ENCODE assay signal across 8 cellular contexts in the genomic region with DNA sequence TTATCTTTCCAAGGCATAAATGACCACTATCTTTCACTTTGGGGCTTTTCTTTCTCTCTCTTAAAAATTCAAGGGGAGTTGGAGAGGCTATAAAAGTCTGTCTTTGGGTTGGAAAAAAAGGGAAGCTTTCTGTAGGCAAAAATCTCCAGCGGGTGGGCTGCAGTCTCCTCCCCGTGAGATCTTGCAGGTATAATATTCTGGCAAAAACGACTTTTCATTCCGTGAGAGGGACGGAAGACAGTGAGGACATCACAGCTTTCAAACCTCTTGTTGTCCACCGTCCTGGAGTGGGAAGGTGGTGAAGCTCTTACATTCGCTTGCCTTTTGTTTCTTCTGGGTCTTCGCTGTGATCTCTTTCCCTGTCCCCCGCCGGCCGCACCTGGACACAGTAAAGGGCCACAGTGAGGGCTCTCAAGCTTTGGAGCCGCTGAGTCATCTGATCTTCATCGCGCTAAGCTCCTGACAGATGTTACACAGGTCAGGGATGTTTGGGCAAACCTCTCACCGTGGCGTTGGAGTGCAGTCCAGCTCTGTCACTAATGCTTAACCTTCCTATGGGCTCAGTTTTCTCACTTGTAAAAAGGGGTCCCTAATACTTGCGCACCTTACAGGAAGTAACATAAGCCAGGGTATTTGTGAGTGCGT.
A peak's percentile ranks its signal among the peaks of the same experiment; 100 is the strongest.
DNase-seq lines count a peak whose midpoint lies in the region; ATAC-seq and TF ChIP-seq lines count a peak whose summit lies in the region.

No MANE protein-coding gene starts in this region.

- peak overlapping the region; percentile 69 for H3K4me3 Mint-ChIP-seq in Calu3 (ENCODE audit: low read depth, unreplicated experiment)

- H3K27ac Mint-ChIP-seq in Calu3 (ENCODE audit: unreplicated experiment), result peak overlapping the region; percentile 43

- H3K4me1 ChIP-seq in NT2/D1 (ENCODE audit: insufficient read depth, insufficient read length) (no peaks in the 10 kb centered on the region), osteoblast (ENCODE audit: insufficient read depth, low read length) (peaks cover 6% of the 10 kb centered on the region)

- H3K27me3 Mint-ChIP-seq in Calu3 (ENCODE audit: unreplicated experiment), result no peaks in the 10 kb centered on the region

- H3K36me3 Mint-ChIP-seq in Calu3 (ENCODE audit: insufficient read depth, unreplicated experiment), result peaks cover 8% of the 10 kb centered on the region

- CTCF ChIA-PET in Calu3 (lab: Charles Lee), result interaction anchor here (0.6 to 1.2 kb wide), 3 partner anchors 24 to 1856 kb away, joined by 3 to 5 read pairs (median 4); no protein-coding TSS in a partner anchor

- TF ChIP-seq POLR2A in erythroblast (IDR thresholded peaks at IDR 0.05; ENCODE audit: low read length), result no peak

- H3K9me3 ChIP-seq in NT2/D1 (ENCODE audit: insufficient read depth, low read length), result no peaks in the 10 kb centered on the region
- H3K9me3 ChIP-seq in osteoblast (ENCODE audit: low read depth, low read length), result no peaks in the 10 kb centered on the region

- TF ChIP-seq CTCF in Calu3 (IDR thresholded peaks at IDR 0.05; ENCODE audit: unreplicated experiment) (no peak), osteoblast (IDR thresholded peaks at IDR 0.05; ENCODE audit: extremely low read depth, low read depth, low read length) (no peak)

- TSS peak; percentile 53 for BruUV-seq in Calu3 (replicated peaks; lab: Mats Ljungman, UMichigan)

- H3K9me3 Mint-ChIP-seq in Calu3 (ENCODE audit: low read depth, unreplicated experiment), result no peaks in the 10 kb centered on the region

- intact Hi-C loops in Calu3 (cut with micrococcal nuclease; ENCODE audit: unreplicated experiment), result no loop called here

- H3K4me3 ChIP-seq in NT2/D1 (ENCODE audit: insufficient read length, low read depth) (peak overlapping the region; percentile 64), osteoblast (ENCODE audit: insufficient read depth, low read length) (peak overlapping the region; percentile 79)

- no peaks in the 10 kb centered on the region for H4K20me1 ChIP-seq in osteoblast (ENCODE audit: insufficient read depth, low read length)

- H3K4me1 Mint-ChIP-seq in Calu3 (ENCODE audit: low read depth, unreplicated experiment), result no peaks in the 10 kb centered on the region

- peak overlapping the region; percentile 88 for H3K4me2 ChIP-seq in osteoblast (ENCODE audit: insufficient read depth, low read length)

- H3K79me2 ChIP-seq in osteoblast (ENCODE audit: insufficient read depth, low read length), result no peaks in the 10 kb centered on the region

- DNase-seq in Calu3 (no peak), NT2/D1 (ENCODE audit: low read depth, low spot score) (no peak), erythroblast (lab: John Stamatoyannopoulos, UW) (peak; percentile 38 to 53), osteoblast (ENCODE audit: insufficient read length, low spot score, missing footprints) (peak; percentile 59), occipital lobe (lab: John Stamatoyannopoulos, UW) (no peak), NCI-H1048 (lab: John Stamatoyannopoulos, UW) (no peak)
- no peak for DNase-seq in central memory CD4-positive, alpha-beta T cell

- H3K36me3 ChIP-seq in NT2/D1 (ENCODE audit: insufficient read depth, insufficient read length, low read length) (no peaks in the 10 kb centered on the region), osteoblast (ENCODE audit: insufficient read depth, low read length) (no peaks in the 10 kb centered on the region)

- H3K9ac ChIP-seq in NT2/D1 (ENCODE audit: insufficient read length, low read depth), result peak overlapping the region; percentile 72

- H3K27me3 ChIP-seq in NT2/D1 (ENCODE audit: insufficient read depth, insufficient read length) (peaks cover 21% of the 10 kb centered on the region), osteoblast (ENCODE audit: insufficient read depth, low read length) (peaks cover 2% of the 10 kb centered on the region)

- no peak for ATAC-seq in GM21367 (IDR thresholded peaks at IDR 0.05; ENCODE audit: unreplicated experiment)

- H3K27ac ChIP-seq in osteoblast (ENCODE audit: low read depth, low read length), result no peak overlapping the region

- H2AFZ ChIP-seq in osteoblast (ENCODE audit: low read length), result peak overlapping the region; percentile 93

Comparison
In these comparisons a context has a peak if more than half of its experiments do, and no peak if none do; other contexts are left out.
1. DNase-seq: peak in erythroblast (2 of 2) and osteoblast (single experiment); none in Calu3 (single experiment), NT2/D1 (single experiment), occipital lobe (single experiment), central memory CD4-positive, alpha-beta T cell (single experiment) and NCI-H1048 (single experiment).